17 cellular contexts compared by ENCODE assay signal in the genomic region with DNA sequence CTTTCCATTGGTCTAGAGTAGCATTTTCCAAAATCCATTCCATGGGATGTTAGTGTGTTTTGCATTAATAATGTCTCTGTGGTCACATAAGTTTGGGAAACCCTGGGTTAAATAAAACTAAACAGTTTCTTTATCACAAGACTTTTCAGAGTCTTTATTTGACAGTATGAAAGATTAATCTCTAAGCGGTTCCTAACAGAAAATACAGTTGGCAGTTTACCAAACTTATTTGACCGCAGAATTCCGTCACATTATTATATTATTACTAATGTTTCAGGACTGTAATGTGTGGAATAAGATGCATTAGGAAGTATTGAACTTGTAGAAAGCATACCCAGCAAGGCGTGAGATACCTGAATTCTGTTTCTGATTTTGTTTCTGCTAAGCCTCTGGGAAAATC.
"Had no signal": no experiment of that assay in that cellular context is flagged by ENCODE, and none has a peak within 500 bp of the region (broad histone marks: within the 10 kb centered on the region; RNA-seq: fewer than 3 reads in every experiment).

No MANE protein-coding gene starts in this region.

- H3K36me3 ChIP-seq: ascending aorta, right atrium auricular region, tibial nerve, uterus, WERI-Rb-1 had no signal

- H3K4me1 ChIP-seq: ascending aorta, right atrium auricular region, tibial nerve, uterus had no signal

- H3K4me3 ChIP-seq: ascending aorta, dorsolateral prefrontal cortex, lung, right atrium auricular region, tibial nerve, uterus had no signal

- H3K27me3 ChIP-seq: ascending aorta, dorsolateral prefrontal cortex, right atrium auricular region, uterus had no signal

- ATAC-seq: activated T-cell treated with anti-CD3 and anti-CD28 coated beads, Interleukin-2, amount 50 U/mL, for 72 hours; left lobe of liver had no signal

- DNase-seq: activated CD4-positive, alpha-beta T cell treated with anti-CD3 and anti-CD28 coated beads for 1 hour; activated effector memory CD4-positive, alpha-beta T cell treated with anti-CD3 and anti-CD28 coated beads, Interleukin-2, amount 50 U/mL, for 16 hours; activated naive CD4-positive, alpha-beta T cell treated with anti-CD3 and anti-CD28 coated beads, Interleukin-2, amount 50 U/mL, for 16 hours; activated T-cell treated with anti-CD3 and anti-CD28 coated beads, Interleukin-2, amount 50 U/mL, for 72 hours; dorsolateral prefrontal cortex; erythroblast; glutamatergic neuron; hypothalamus; midbrain; stimulated activated CD4-positive, alpha-beta T cell treated with anti-CD3 and anti-CD28 coated beads, Interleukin-2, amount 100 ng/mL, for 48 hours; uterus; WERI-Rb-1 had no signal

- H3K27ac ChIP-seq: ascending aorta, right atrium auricular region, tibial nerve, uterus, WERI-Rb-1 had no signal

- H3K9me3 ChIP-seq: ascending aorta, right atrium auricular region, tibial nerve, uterus had no signal
